In the genomic region with DNA sequence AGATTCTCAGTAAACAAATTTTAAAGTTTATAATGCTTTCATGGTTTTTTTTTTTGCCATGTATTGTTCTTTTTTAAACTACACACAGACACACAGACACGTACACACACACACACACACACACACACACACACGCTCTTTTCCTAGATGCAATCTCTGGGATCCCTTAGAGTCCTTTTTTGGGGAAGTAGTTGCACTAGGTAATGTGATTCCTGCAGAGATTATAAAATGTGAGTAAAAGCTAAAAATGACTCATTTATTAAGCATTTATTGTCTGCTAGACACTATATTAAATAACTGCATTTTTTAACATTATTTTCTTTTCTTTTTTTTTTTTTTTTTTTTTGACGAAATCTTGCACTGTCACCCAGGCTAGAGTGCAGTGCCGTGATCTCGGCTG, we compare ENCODE assay signal across 21 cellular contexts. TPM values are rescaled to one million over a fixed set of nuclear protein-coding genes. Genes with fewer than 3 reads are reported as not detected.
DNase-seq lines count a peak whose midpoint lies in the region; ATAC-seq and TF ChIP-seq lines count a peak whose summit lies in the region.
"Had no signal": no experiment of that assay in that cellular context is flagged by ENCODE, and none has a peak within 500 bp of the region (broad histone marks: within the 10 kb centered on the region; RNA-seq: fewer than 3 reads in every experiment).

No MANE protein-coding gene starts in this region.

- no peaks in the 10 kb centered on the region for H3K4me1 Mint-ChIP-seq in activated T-helper 17 cell treated with anti-CD3 and anti-CD28 coated beads, Interleukin-2, amount 50 U/mL, for 72 hours

- ATAC-seq in left ventricle myocardium superior (no peak), GM18873 (IDR thresholded peaks at IDR 0.05; ENCODE audit: low FRiP score, unreplicated experiment) (no peak), GM19035 (IDR thresholded peaks at IDR 0.05; ENCODE audit: unreplicated experiment) (no peak)
- no peak for ATAC-seq in activated T-helper 17 cell treated with anti-CD3 and anti-CD28 coated beads, Interleukin-2, amount 50 U/mL, for 72 hours (replicated peaks)
- ATAC-seq: Panc1 had no signal

- peaks cover 65% of the 10 kb centered on the region for H3K36me3 Mint-ChIP-seq in activated T-helper 17 cell treated with anti-CD3 and anti-CD28 coated beads, Interleukin-2, amount 50 U/mL, for 72 hours (ENCODE audit: low read depth)

- intact Hi-C loops in left ventricle myocardium superior (cut with micrococcal nuclease) = no loop called here

- no peak overlapping the region for H3K27ac Mint-ChIP-seq in activated T-helper 17 cell treated with anti-CD3 and anti-CD28 coated beads, Interleukin-2, amount 50 U/mL, for 72 hours
- H3K27ac Mint-ChIP-seq: CD4-positive, alpha-beta memory T cell had no signal

- no peak overlapping the region for H3K4me3 ChIP-seq in choroid plexus epithelial cell (ENCODE audit: low read depth, low read length)
- H3K4me3 ChIP-seq: BLaER1 had no signal

- H3K9me3 Mint-ChIP-seq in activated T-helper 17 cell treated with anti-CD3 and anti-CD28 coated beads, Interleukin-2, amount 50 U/mL, for 72 hours = no peaks in the 10 kb centered on the region
- H3K9me3 Mint-ChIP-seq: CD4-positive, alpha-beta memory T cell had no signal

- H3K27me3 Mint-ChIP-seq in activated T-helper 17 cell treated with anti-CD3 and anti-CD28 coated beads, Interleukin-2, amount 50 U/mL, for 72 hours = no peaks in the 10 kb centered on the region
- H3K27me3 Mint-ChIP-seq: CD4-positive, alpha-beta memory T cell had no signal

- DNase-seq in ELR (ENCODE audit: low read depth) = peak; percentile 10
- DNase-seq in LHCN-M2 (ENCODE audit: low read depth) = peak; percentile 46
- DNase-seq in choroid plexus epithelial cell (ENCODE audit: low read depth) = peak; percentile 15
- DNase-seq in non-pigmented ciliary epithelial cell (ENCODE audit: low read depth) = peak; percentile 13
- no peak for DNase-seq in left ventricle myocardium superior
- DNase-seq: Caco-2; CD4-positive, alpha-beta memory T cell; DMS 273 treated with DMSO at 0.1 percent for 48 hours; DMS79 treated with DMSO at 0.1 percent for 48 hours; NCI-H1092 treated with DMSO at 0.1 percent for 48 hours; NCI-H1436 treated with DMSO at 0.1 percent for 48 hours; NCI-H1930; NCI-H510A; NCI-H748 treated with DMSO at 0.1 percent for 48 hours; NK-92 treated with Interleukin-12 subunit alpha and Interleukin-12 subunit beta, amount 100 ng/mL, for 24 hours; SIG-M5 had no signal

- no peak for TF ChIP-seq CTCF in choroid plexus epithelial cell (conservative IDR thresholded peaks at IDR 0.05; ENCODE audit: low read depth, low read length)

- H3K4me3 Mint-ChIP-seq in activated T-helper 17 cell treated with anti-CD3 and anti-CD28 coated beads, Interleukin-2, amount 50 U/mL, for 72 hours = no peak overlapping the region
- H3K4me3 Mint-ChIP-seq: CD4-positive, alpha-beta memory T cell had no signal

RNA-seq across cellular contexts. Expression of a gene that starts 19.9 kb away (rescaled TPM):
- total RNA-seq in LHCN-M2 (2014; rRNA removed) = 110 and 117 TPM in 2 replicates
- 46.4 TPM for polyA plus RNA-seq in LHCN-M2 (2012)
- total RNA-seq in left ventricle myocardium superior = 363 TPM
- total RNA-seq in activated T-helper 17 cell treated with anti-CD3 and anti-CD28 coated beads, Interleukin-2, amount 50 U/mL, for 72 hours = 10 to 100 TPM; 81.7 to 96.9 TPM

RNA-seq across cellular contexts. Expression of a gene that starts 20.0 kb away (rescaled TPM):
- total RNA-seq in LHCN-M2 (2014; rRNA removed) (33.8 and 41.8 TPM in 2 replicates), left ventricle myocardium superior (47.8 TPM)
- 43.4 TPM for polyA plus RNA-seq in LHCN-M2 (2012)
- total RNA-seq in activated T-helper 17 cell treated with anti-CD3 and anti-CD28 coated beads, Interleukin-2, amount 50 U/mL, for 72 hours = 10 to 100 TPM; 35.9 to 62.6 TPM

RNA-seq across cellular contexts. Expression of a gene that starts 28.4 kb away (rescaled TPM):
- total RNA-seq in LHCN-M2 (2014; rRNA removed) (11.1 and 16.5 TPM in 2 replicates), left ventricle myocardium superior (156 TPM)
- 8.2 TPM for polyA plus RNA-seq in LHCN-M2 (2012)
- 10 to 100 TPM in 1 of 2 donors, 1 to 10 TPM in 1; 4.2 to 12.9 TPM for total RNA-seq in activated T-helper 17 cell treated with anti-CD3 and anti-CD28 coated beads, Interleukin-2, amount 50 U/mL, for 72 hours
